15 cellular contexts compared by ENCODE assay signal in genomic region chr1:154014154-154014910, GRCh38. TPM values are rescaled to one million over a fixed set of nuclear protein-coding genes. Genes with fewer than 3 reads are reported as not detected.
DNase-seq lines count a peak whose midpoint lies in the region; ATAC-seq and TF ChIP-seq lines count a peak whose summit lies in the region.
"Had no signal": no experiment of that assay in that cellular context is flagged by ENCODE, and none has a peak within 500 bp of the region (broad histone marks: within the 10 kb centered on the region; RNA-seq: fewer than 3 reads in every experiment).

No MANE protein-coding gene starts in this region.

- no peak overlapping the region for H3K4me3 ChIP-seq in brain microvascular endothelial cell (ENCODE audit: low read depth, low read length)
- H3K4me3 ChIP-seq: ascending aorta had no signal

- DNase-seq in SIG-M5 treated with dmso at 0.1 percent for 504 hours (lab: John Stamatoyannopoulos, UW; ENCODE audit: unreplicated experiment) (peak; percentile 76), SIG-M5 (lab: John Stamatoyannopoulos, UW) (no peak), LHCN-M2 (ENCODE audit: low read depth) (peak; percentile 54), brain microvascular endothelial cell (peak; percentile 62), non-pigmented ciliary epithelial cell (ENCODE audit: low read depth) (peak; percentile 30), posterior vena cava (ENCODE audit: low spot score) (no peak)
- DNase-seq: activated CD4-positive, CD25-positive, alpha-beta regulatory T cell; NCI-H1930; NCI-H774; occipital lobe had no signal

- in situ Hi-C loops in brain microvascular endothelial cell (cut with HindIII; ENCODE audit: low pct_ligation_motif_present, low sequenced_read_pairs) = no loop called here

- no peaks in the 10 kb centered on the region for H3K9me3 Mint-ChIP-seq in stimulated activated memory B cell treated with anti-CD40 and anti-IgM and Interleukin-4, amounts not matched to agents 10 μg/mL and 1 μg/mL and 100 μg/mL, for 72 hours
- H3K9me3 Mint-ChIP-seq: memory B cell, type B pancreatic cell had no signal

- H3K27me3 ChIP-seq in brain microvascular endothelial cell (replicated peaks) = no peaks in the 10 kb centered on the region
- H3K27me3 ChIP-seq: ascending aorta had no signal

- no peaks in the 10 kb centered on the region for H3K36me3 ChIP-seq in brain microvascular endothelial cell (replicated peaks)
- H3K36me3 ChIP-seq: ascending aorta had no signal

- H3K27ac ChIP-seq in brain microvascular endothelial cell = no peak overlapping the region
- H3K27ac ChIP-seq: ascending aorta had no signal

- ATAC-seq in GM21528 (IDR thresholded peaks at IDR 0.05; ENCODE audit: low FRiP score, unreplicated experiment) = no peak
- no peak for ATAC-seq in stimulated activated memory B cell treated with anti-CD40 and anti-IgM and Interleukin-4, amounts not matched to agents 10 μg/mL and 1 μg/mL and 100 μg/mL, for 72 hours

- no peak overlapping the region for H3K27ac Mint-ChIP-seq in stimulated activated memory B cell treated with anti-CD40 and anti-IgM and Interleukin-4, amounts not matched to agents 10 μg/mL and 1 μg/mL and 100 μg/mL, for 72 hours
- H3K27ac Mint-ChIP-seq: memory B cell, type B pancreatic cell had no signal

- intact Hi-C loops in posterior vena cava (cut with DNase I) = no loop called here

- peaks cover 5% of the 10 kb centered on the region for H3K36me3 Mint-ChIP-seq in stimulated activated memory B cell treated with anti-CD40 and anti-IgM and Interleukin-4, amounts not matched to agents 10 μg/mL and 1 μg/mL and 100 μg/mL, for 72 hours
- H3K36me3 Mint-ChIP-seq: type B pancreatic cell had no signal

- H3K4me3 Mint-ChIP-seq in stimulated activated memory B cell treated with anti-CD40 and anti-IgM and Interleukin-4, amounts not matched to agents 10 μg/mL and 1 μg/mL and 100 μg/mL, for 72 hours = no peak overlapping the region
- H3K4me3 Mint-ChIP-seq: memory B cell, type B pancreatic cell had no signal

- H3K4me1 Mint-ChIP-seq in stimulated activated memory B cell treated with anti-CD40 and anti-IgM and Interleukin-4, amounts not matched to agents 10 μg/mL and 1 μg/mL and 100 μg/mL, for 72 hours = no peaks in the 10 kb centered on the region
- H3K4me1 Mint-ChIP-seq: memory B cell had no signal

- H3K27me3 Mint-ChIP-seq in stimulated activated memory B cell treated with anti-CD40 and anti-IgM and Interleukin-4, amounts not matched to agents 10 μg/mL and 1 μg/mL and 100 μg/mL, for 72 hours = no peaks in the 10 kb centered on the region
- H3K27me3 Mint-ChIP-seq: memory B cell, type B pancreatic cell had no signal

- TF ChIP-seq CTCF in brain microvascular endothelial cell (IDR thresholded peaks at IDR 0.05; ENCODE audit: low read depth, low read length, missing control alignments) = no peak

RNA-seq across cellular contexts. Expression of gene RPS27, which starts 23.8 kb away (rescaled TPM):
- 1,078 and 1,241 TPM in 2 replicates for total RNA-seq in LHCN-M2 (2014; rRNA removed)
- polyA plus RNA-seq in LHCN-M2 (2012) = 4,570 TPM
- total RNA-seq in posterior vena cava = 1,000 to 10,000 TPM; 1,661 to 1,802 TPM

RNA-seq across cellular contexts. Expression of gene RAB13, which starts 28.2 kb away (rescaled TPM):
- total RNA-seq in LHCN-M2 (2014; rRNA removed) = 45.4 and 55.8 TPM in 2 replicates
- polyA plus RNA-seq in LHCN-M2 (2012) = 364 TPM
- 100 to 1,000 TPM; 144 to 149 TPM for total RNA-seq in posterior vena cava

RNA-seq across cellular contexts. Expression of gene JTB, which starts 36.9 kb away (rescaled TPM):
- 148 and 161 TPM in 2 replicates for total RNA-seq in LHCN-M2 (2014; rRNA removed)
- polyA plus RNA-seq in LHCN-M2 (2012) = 88.8 TPM
- total RNA-seq in posterior vena cava = 10 to 100 TPM; 77.5 to 78.2 TPM

RNA-seq across cellular contexts. Expression of gene CREB3L4, which starts 46.6 kb away (rescaled TPM):
- total RNA-seq in LHCN-M2 (2014; rRNA removed) = 6.0 and 6.9 TPM in 2 replicates
- polyA plus RNA-seq in LHCN-M2 (2012) = 3.2 TPM
- total RNA-seq in posterior vena cava = 1 to 10 TPM; 3.2 to 5.3 TPM

RNA-seq across cellular contexts. Expression of gene SLC39A1, which starts 51.0 kb away (rescaled TPM):
- total RNA-seq in LHCN-M2 (2014; rRNA removed) (136 and 150 TPM in 2 replicates), posterior vena cava (10 to 100 TPM; 76.5 to 79.5 TPM)
- polyA plus RNA-seq in LHCN-M2 (2012) = 112 TPM

Comparison
In these comparisons a context has a peak if more than half of its experiments do, and no peak if none do; other contexts are left out.
1. DNase-seq: peak in SIG-M5 treated with dmso at 0.1 percent for 504 hours (single experiment), LHCN-M2 (single experiment), brain microvascular endothelial cell (single experiment) and non-pigmented ciliary epithelial cell (single experiment); none in SIG-M5 (single experiment) and posterior vena cava (single experiment).